Comparison of ENCODE assay signal across 17 cellular contexts in genomic region chr1:1794999-1795398, GRCh38. TPM values are rescaled to one million over a fixed set of nuclear protein-coding genes. Genes with fewer than 3 reads are reported as not detected.
DNase-seq lines count a peak whose midpoint lies in the region; ATAC-seq and TF ChIP-seq lines count a peak whose summit lies in the region.
"Had no signal": no experiment of that assay in that cellular context is flagged by ENCODE, and none has a peak within 500 bp of the region (broad histone marks: within the 10 kb centered on the region; RNA-seq: fewer than 3 reads in every experiment).

No MANE protein-coding gene starts in this region.

- no peak overlapping the region for H3K27ac ChIP-seq in DND-41 (ENCODE audit: low read length)
- H3K27ac ChIP-seq in OCI-LY7 (ENCODE audit: low read depth, low read length, poor library complexity, severe bottlenecking), result no peak overlapping the region
- H3K27ac ChIP-seq in neutrophil, result peak overlapping the region; percentile 71
- H3K27ac ChIP-seq: BLaER1 treated with 17β-estradiol and CSF1 and Interleukin-3, amounts not matched to agents 10 nM and 100 nM; HL-60 had no signal

- POLR2A ChIA-PET in OCI-LY7 (lab: Charles Lee), result interaction anchor here (1.6 kb wide), 1 partner anchor 15 kb away, joined by 3 read pairs; no protein-coding TSS in a partner anchor

- H3K4me3 Mint-ChIP-seq in central memory CD8-positive, alpha-beta T cell, result no peak overlapping the region
- no peak overlapping the region for H3K4me3 Mint-ChIP-seq in progenitor cell of endocrine pancreas (ENCODE audit: low read depth)

- no peaks in the 10 kb centered on the region for H3K4me1 ChIP-seq in DND-41 (ENCODE audit: insufficient read depth, low read length)
- H3K4me1 ChIP-seq in OCI-LY7 (ENCODE audit: insufficient read depth, low read length, poor library complexity, severe bottlenecking), result peaks cover 7% of the 10 kb centered on the region
- peaks cover 8 to 18% of the 10 kb centered on the region in 2 experiments for H3K4me1 ChIP-seq in neutrophil (ENCODE audit: control insufficient read depth in 1 of 2, insufficient read depth in 1 of 2, low read depth in 1 of 2, low read length in 1 of 2)

- CTCF ChIA-PET in OCI-LY7 (lab: Charles Lee; ENCODE audit: unreplicated experiment), result no interaction called here

- DNase-seq in DND-41, result no peak
- DNase-seq in OCI-LY7 (ENCODE audit: low spot score), result no peak
- no peak for DNase-seq in central memory CD8-positive, alpha-beta T cell (ENCODE audit: low spot score in 2 of 2)
- DNase-seq in NCI-H1105 treated with DMSO at 0.1 percent for 48 hours (lab: John Stamatoyannopoulos, UW), result no peak
- no peak for DNase-seq in progenitor cell of endocrine pancreas (ENCODE audit: low spot score, unreplicated experiment)
- DNase-seq: KBM-7; NCI-H1048; NCI-H1694; NCI-H2107; NCI-H226; NCI-H69; NK-92 treated with Interleukin-12 subunit alpha and Interleukin-12 subunit beta, amount 100 ng/mL, for 24 hours had no signal

- H3K79me2 ChIP-seq in DND-41 (ENCODE audit: insufficient read depth, low read length) (peaks cover 73% of the 10 kb centered on the region), OCI-LY7 (ENCODE audit: insufficient read depth, low read depth, low read length) (peaks cover 30% of the 10 kb centered on the region; the same call in 1 of the 2 replicates)

- H2AFZ ChIP-seq in DND-41 (ENCODE audit: low read depth, low read length) (no peak overlapping the region), OCI-LY7 (ENCODE audit: low read length) (no peak overlapping the region)

- ATAC-seq in DND-41 (ENCODE audit: insufficient read depth, low read depth), result no peak
- ATAC-seq in central memory CD8-positive, alpha-beta T cell (replicated peaks; ENCODE audit: extremely low read depth, poor library complexity, severe bottlenecking), result no peak
- no peak for ATAC-seq in GM21529 (IDR thresholded peaks at IDR 0.05; ENCODE audit: unreplicated experiment)
- no peak for ATAC-seq in HG03432 (IDR thresholded peaks at IDR 0.05; ENCODE audit: unreplicated experiment)

- no peaks in the 10 kb centered on the region for H3K9me2 ChIP-seq in OCI-LY7 (ENCODE audit: insufficient read depth, low read length)

- H3K9me3 ChIP-seq in DND-41 (ENCODE audit: insufficient read depth, low read length, severe bottlenecking) (no peaks in the 10 kb centered on the region), OCI-LY7 (ENCODE audit: low read length) (no peaks in the 10 kb centered on the region), neutrophil (no peaks in the 10 kb centered on the region)
- H3K9me3 ChIP-seq: BLaER1 treated with 17β-estradiol and CSF1 and Interleukin-3, amounts not matched to agents 10 nM and 100 nM had no signal

- H3K27me3 ChIP-seq in DND-41 (ENCODE audit: insufficient read depth, low read length, poor library complexity) (no peaks in the 10 kb centered on the region), neutrophil (no peaks in the 10 kb centered on the region)
- H3K27me3 ChIP-seq: BLaER1 treated with 17β-estradiol and CSF1 and Interleukin-3, amounts not matched to agents 10 nM and 100 nM had no signal

- no peaks in the 10 kb centered on the region for H3K27me3 Mint-ChIP-seq in central memory CD8-positive, alpha-beta T cell
- no peaks in the 10 kb centered on the region for H3K27me3 Mint-ChIP-seq in progenitor cell of endocrine pancreas

- H3K4me3 ChIP-seq in DND-41 (ENCODE audit: low read depth in 1 of 2, low read length in 2 of 2) (no peak overlapping the region), OCI-LY7 (ENCODE audit: low read depth, low read length, poor library complexity, severe bottlenecking) (no peak overlapping the region), neutrophil (ENCODE audit: low read depth in 1 of 2, low read length in 1 of 2) (no peak overlapping the region)
- H3K4me3 ChIP-seq: BLaER1 treated with 17β-estradiol and CSF1 and Interleukin-3, amounts not matched to agents 10 nM and 100 nM had no signal

- no peak overlapping the region for H3K9ac ChIP-seq in DND-41 (ENCODE audit: low read depth, low read length)
- H3K9ac ChIP-seq: BLaER1 treated with 17β-estradiol and CSF1 and Interleukin-3, amounts not matched to agents 10 nM and 100 nM had no signal

- no peaks in the 10 kb centered on the region for H3K9me3 Mint-ChIP-seq in central memory CD8-positive, alpha-beta T cell
- H3K9me3 Mint-ChIP-seq in progenitor cell of endocrine pancreas (ENCODE audit: low read depth), result no peaks in the 10 kb centered on the region

- H3K4me2 ChIP-seq in DND-41 (ENCODE audit: insufficient read depth, low read length) (no peak overlapping the region), OCI-LY7 (ENCODE audit: low read length) (no peak overlapping the region)
- H3K4me2 ChIP-seq: BLaER1 treated with 17β-estradiol and CSF1 and Interleukin-3, amounts not matched to agents 10 nM and 100 nM had no signal

- peaks cover 63% of the 10 kb centered on the region for H4K20me1 ChIP-seq in DND-41 (ENCODE audit: insufficient read depth, low read length)
- H4K20me1 ChIP-seq in OCI-LY7 (ENCODE audit: insufficient read depth, low read length), result peaks cover 2% of the 10 kb centered on the region; the same call in 1 of the 2 replicates

- peaks cover 91% of the 10 kb centered on the region for H3K36me3 ChIP-seq in DND-41 (ENCODE audit: insufficient read depth, low read length)
- peaks cover 97% of the 10 kb centered on the region for H3K36me3 ChIP-seq in OCI-LY7 (ENCODE audit: insufficient read depth, low read length)
- peaks cover 75% of the 10 kb centered on the region for H3K36me3 ChIP-seq in neutrophil

- BruUV-seq in OCI-LY7 (replicated peaks; lab: Mats Ljungman, UMichigan), result no TSS peak

- H3K4me1 Mint-ChIP-seq in central memory CD8-positive, alpha-beta T cell, result peaks cover 24% of the 10 kb centered on the region
- no peaks in the 10 kb centered on the region for H3K4me1 Mint-ChIP-seq in progenitor cell of endocrine pancreas (ENCODE audit: low read depth)

- TF ChIP-seq CTCF in DND-41 (IDR thresholded peaks at IDR 0.05; ENCODE audit: borderline replicate concordance, extremely low read depth, low read length, poor library complexity, severe bottlenecking) (peak; percentile 5), OCI-LY7 (conservative IDR thresholded peaks at IDR 0.05; ENCODE audit: low read length) (0 out of 2 replicates have a peak, but pooled peaks have one; percentile 15), neutrophil (IDR thresholded peaks at IDR 0.05) (no peak), progenitor cell of endocrine pancreas (IDR thresholded peaks at IDR 0.05; ENCODE audit: unreplicated experiment) (no peak)

- H3K27ac Mint-ChIP-seq in central memory CD8-positive, alpha-beta T cell (ENCODE audit: low read depth), result peak overlapping the region; percentile 48
- no peak overlapping the region for H3K27ac Mint-ChIP-seq in progenitor cell of endocrine pancreas

- H3K36me3 Mint-ChIP-seq in central memory CD8-positive, alpha-beta T cell (ENCODE audit: insufficient read depth), result peaks cover 63% of the 10 kb centered on the region
- H3K36me3 Mint-ChIP-seq in progenitor cell of endocrine pancreas (ENCODE audit: insufficient read depth), result peaks cover 29% of the 10 kb centered on the region

- intact Hi-C loops in OCI-LY7 (cut with micrococcal nuclease; ENCODE audit: unreplicated experiment), result no loop called here

RNA-seq across cellular contexts. Expression of gene NADK, which starts 16.7 kb away (rescaled TPM):
- 144 and 156 TPM in 2 replicates for total RNA-seq in OCI-LY7 (2014; rRNA removed; shearing (Covaris generic))
- 173 and 184 TPM in 2 replicates for total RNA-seq in OCI-LY7 (2022)
- 86.6 and 87.8 TPM in 2 replicates for total RNA-seq in progenitor cell of endocrine pancreas

Comparison
In these comparisons a context has a peak if more than half of its experiments do, and no peak if none do; other contexts are left out.
1. CTCF ChIP-seq: peak in DND-41 (single experiment) and OCI-LY7 (single experiment); none in neutrophil (single experiment) and progenitor cell of endocrine pancreas (single experiment).